Comparison of ENCODE assay signal across 8 cellular contexts in the genomic region with DNA sequence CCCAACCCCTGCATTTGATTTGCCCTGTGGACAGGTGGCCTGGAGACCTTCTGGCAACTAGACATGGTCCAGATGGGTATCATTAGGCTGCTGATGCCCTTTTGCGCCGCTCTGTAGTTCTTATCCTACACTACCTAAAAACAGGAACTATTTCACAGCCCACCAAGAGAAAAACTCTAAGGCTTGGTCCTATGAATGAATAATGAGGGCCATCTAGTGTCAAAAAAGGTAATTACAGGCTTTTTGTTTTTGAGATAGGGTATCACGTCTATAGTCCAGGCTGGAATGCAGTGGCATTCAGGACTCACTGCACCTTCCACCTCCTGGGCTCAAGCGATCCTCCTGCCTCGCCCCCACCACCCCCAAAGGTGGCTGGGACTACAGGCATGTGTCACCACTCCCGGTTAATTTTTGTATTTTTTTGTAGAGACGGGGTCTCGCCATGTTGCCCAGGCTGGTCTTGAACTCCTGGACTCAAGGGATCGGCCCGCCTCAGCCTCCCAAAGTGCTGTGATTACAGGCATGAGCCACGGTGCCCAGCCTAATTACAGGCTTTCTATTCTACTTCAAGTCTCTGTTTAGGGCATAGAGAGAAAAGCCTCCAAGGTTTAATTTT. TPM values are rescaled to one million over a fixed set of nuclear protein-coding genes. Genes with fewer than 3 reads are reported as not detected.
A peak's percentile ranks its signal among the peaks of the same experiment; 100 is the strongest.
DNase-seq lines count a peak whose midpoint lies in the region; ATAC-seq and TF ChIP-seq lines count a peak whose summit lies in the region.

No MANE protein-coding gene starts in this region.

- peaks cover 40% of the 10 kb centered on the region for H3K36me3 ChIP-seq in cardiac muscle cell

- peak; percentile 69 for TF ChIP-seq CTCF in cardiac muscle cell (IDR thresholded peaks at IDR 0.05; ENCODE audit: low read depth, low read length)

- no peaks in the 10 kb centered on the region for H3K9me3 Mint-ChIP-seq in activated CD8-positive, alpha-beta T cell treated with anti-CD3 and anti-CD28 coated beads, Interleukin-2, amount 10 ng/mL, durations not matched to agents 7 days and 5 days (ENCODE audit: insufficient read depth)

- peaks cover 23% of the 10 kb centered on the region for H3K4me1 Mint-ChIP-seq in activated CD8-positive, alpha-beta T cell treated with anti-CD3 and anti-CD28 coated beads, Interleukin-2, amount 10 ng/mL, durations not matched to agents 7 days and 5 days (ENCODE audit: low read depth)

- no peaks in the 10 kb centered on the region for H3K27me3 ChIP-seq in cardiac muscle cell

- H3K4me1 ChIP-seq in cardiac muscle cell (ENCODE audit: low read depth): no peaks in the 10 kb centered on the region

- H3K27ac ChIP-seq in cardiac muscle cell: no peak overlapping the region

- H3K27me3 Mint-ChIP-seq in activated CD8-positive, alpha-beta T cell treated with anti-CD3 and anti-CD28 coated beads, Interleukin-2, amount 10 ng/mL, durations not matched to agents 7 days and 5 days (ENCODE audit: low read depth): no peaks in the 10 kb centered on the region

- no peak overlapping the region for H3K4me3 Mint-ChIP-seq in activated CD8-positive, alpha-beta T cell treated with anti-CD3 and anti-CD28 coated beads, Interleukin-2, amount 10 ng/mL, durations not matched to agents 7 days and 5 days

- H3K27ac Mint-ChIP-seq in activated CD8-positive, alpha-beta T cell treated with anti-CD3 and anti-CD28 coated beads, Interleukin-2, amount 10 ng/mL, durations not matched to agents 7 days and 5 days: peak overlapping the region; percentile 57

- POLR2A ChIA-PET in activated CD8-positive, alpha-beta T cell treated with anti-CD3 and anti-CD28 coated beads, Interleukin-2, amount 10 ng/mL, durations not matched to agents 7 days and 5 days (lab: Charles Lee): no interaction called here

- peaks cover 54% of the 10 kb centered on the region for H3K36me3 Mint-ChIP-seq in activated CD8-positive, alpha-beta T cell treated with anti-CD3 and anti-CD28 coated beads, Interleukin-2, amount 10 ng/mL, durations not matched to agents 7 days and 5 days (ENCODE audit: low read depth)

- peak; percentile 64 for DNase-seq in DMS53 (lab: John Stamatoyannopoulos, UW)
- DNase-seq in HCEC 1CT: peak; percentile 53
- peak; percentile 42 for DNase-seq in NCI-H345 (lab: John Stamatoyannopoulos, UW)
- DNase-seq in activated CD8-positive, alpha-beta T cell treated with anti-CD3 and anti-CD28 coated beads, Interleukin-2, amount 10 ng/mL, durations not matched to agents 7 days and 5 days: no peak
- DNase-seq in cardiac muscle cell (ENCODE audit: low read depth in 1 of 2, low spot score in 1 of 2): peak; percentile 71 to 75
- DNase-seq in retina: peak; percentile 62
- DNase-seq in stimulated activated CD4-positive, alpha-beta T cell treated with anti-CD3 and anti-CD28 coated beads, Interleukin-4, amount 100 ng/mL, for 24 hours: no peak

- peak; percentile 70 for ATAC-seq in activated CD8-positive, alpha-beta T cell treated with anti-CD3 and anti-CD28 coated beads, Interleukin-2, amount 10 ng/mL, durations not matched to agents 7 days and 5 days
- no peak for ATAC-seq in GM21737 (IDR thresholded peaks at IDR 0.05; ENCODE audit: unreplicated experiment)

- H3K9me3 ChIP-seq in cardiac muscle cell (ENCODE audit: low read depth): no peaks in the 10 kb centered on the region

- no peak overlapping the region for H3K4me3 ChIP-seq in cardiac muscle cell

- CTCF ChIA-PET in activated CD8-positive, alpha-beta T cell treated with anti-CD3 and anti-CD28 coated beads, Interleukin-2, amount 10 ng/mL, durations not matched to agents 7 days and 5 days (lab: Charles Lee): interaction anchor here (0.6 to 4.8 kb wide), 20 partner anchors 9 to 154 kb away, joined by 3 to 64 read pairs (median 6); partner anchors contain the start of gene DGKE

RNA-seq across cellular contexts. Expression of gene COIL, which starts 20.9 kb away (rescaled TPM):
- total RNA-seq in activated CD8-positive, alpha-beta T cell treated with anti-CD3 and anti-CD28 coated beads, Interleukin-2, amount 10 ng/mL, durations not matched to agents 7 days and 5 days: 10 to 100 TPM; 17.6 to 17.8 TPM
- 17.2 and 19.9 TPM in 2 replicates for total RNA-seq in cardiac muscle cell
- 16.3 and 23.3 TPM in 2 replicates for polyA plus RNA-seq in cardiac muscle cell

RNA-seq across cellular contexts. Expression of gene TRIM25, which starts 26.1 kb away (rescaled TPM):
- 100 to 1,000 TPM; 131 to 142 TPM for total RNA-seq in activated CD8-positive, alpha-beta T cell treated with anti-CD3 and anti-CD28 coated beads, Interleukin-2, amount 10 ng/mL, durations not matched to agents 7 days and 5 days
- 6.5 and 13.8 TPM in 2 replicates for total RNA-seq in cardiac muscle cell
- polyA plus RNA-seq in cardiac muscle cell: 7.3 and 8.2 TPM in 2 replicates

RNA-seq across cellular contexts. Expression of gene SCPEP1, which starts 38.0 kb away (rescaled TPM):
- total RNA-seq in activated CD8-positive, alpha-beta T cell treated with anti-CD3 and anti-CD28 coated beads, Interleukin-2, amount 10 ng/mL, durations not matched to agents 7 days and 5 days: 10 to 100 TPM; 13.4 to 13.7 TPM
- 25.9 and 41.9 TPM in 2 replicates for total RNA-seq in cardiac muscle cell
- 40.2 and 50.5 TPM in 2 replicates for polyA plus RNA-seq in cardiac muscle cell

Comparison
In these comparisons a context has a peak if more than half of its experiments do, and no peak if none do; other contexts are left out.
1. DNase-seq: peak in DMS53 (single experiment), HCEC 1CT (single experiment), NCI-H345 (single experiment), cardiac muscle cell (2 of 2) and retina (single experiment); none in activated CD8-positive, alpha-beta T cell treated with anti-CD3 and anti-CD28 coated beads, Interleukin-2, amount 10 ng/mL, durations not matched to agents 7 days and 5 days (single experiment) and stimulated activated CD4-positive, alpha-beta T cell treated with anti-CD3 and anti-CD28 coated beads, Interleukin-4, amount 100 ng/mL, for 24 hours (single experiment).